ENCODE assay signal across 30 cellular contexts in genomic region chr16:14386115-14386514, GRCh38.
"Had no signal": no experiment of that assay in that cellular context is flagged by ENCODE, and none has a peak within 500 bp of the region (broad histone marks: within the 10 kb centered on the region; RNA-seq: fewer than 3 reads in every experiment).

No MANE protein-coding gene starts in this region.

- DNase-seq: activated CD4-positive, alpha-beta memory T cell treated with anti-CD3 and anti-CD28 coated beads for 36 hours; activated CD4-positive, alpha-beta T cell treated with anti-CD3 and anti-CD28 coated beads for 36 hours; activated CD4-positive, alpha-beta T cell treated with anti-CD3 and anti-CD28 coated beads, Interleukin-2, amount 10 ng/mL, durations not matched to agents 24 days and 14 days; activated CD4-positive, CD25-positive, alpha-beta regulatory T cell; activated CD4-positive, CD25-positive, alpha-beta regulatory T cell treated with anti-CD3 and anti-CD28 coated beads, Interleukin-2, amount 50 U/mL, for 72 hours; activated CD8-positive, alpha-beta memory T cell treated with anti-CD3 and anti-CD28 coated beads, Interleukin-2, amount 50 U/mL, for 48 hours; activated CD8-positive, alpha-beta T cell treated with anti-CD3 and anti-CD28 coated beads, Interleukin-2, amount 10 ng/mL, durations not matched to agents 7 days and 5 days; activated gamma-delta T cell; activated naive CD4-positive, alpha-beta T cell; activated naive CD4-positive, alpha-beta T cell treated with anti-CD3 and anti-CD28 coated beads, Interleukin-2, amount 10 ng/mL, durations not matched to agents 7 days and 5 days; activated naive CD8-positive, alpha-beta T cell treated with anti-CD3 and anti-CD28 coated beads, Interleukin-2, amount 10 ng/mL, durations not matched to agents 7 days and 5 days; activated T-cell treated with anti-CD3 and anti-CD28 coated beads for 4 hours; activated T-cell treated with anti-CD3 and anti-CD28 coated beads, Interleukin-2, amount 50 U/mL, for 24 hours; activated T-cell treated with anti-CD3 and anti-CD28 coated beads, Interleukin-2, amount 50 U/mL, for 72 hours; central memory CD4-positive, alpha-beta T cell; cerebellar nuclear complex; colonic mucosa; effector memory CD4-positive, alpha-beta T cell; endodermal cell; foreskin fibroblast; head of caudate nucleus; T-helper 1 cell; T-helper 17 cell; T1000 had no signal

- H3K27me3 ChIP-seq: ascending aorta, breast epithelium, cardiac muscle cell, colonic mucosa had no signal

- H3K9me3 ChIP-seq: ascending aorta, colonic mucosa had no signal

- H3K4me1 ChIP-seq: ascending aorta, breast epithelium, colonic mucosa had no signal

- ATAC-seq: activated CD4-positive, alpha-beta T cell treated with anti-CD3 and anti-CD28 coated beads for 36 hours; activated CD8-positive, alpha-beta T cell treated with anti-CD3 and anti-CD28 coated beads, Interleukin-2, amount 10 ng/mL, durations not matched to agents 7 days and 5 days; activated naive CD4-positive, alpha-beta T cell treated with anti-CD3 and anti-CD28 coated beads, Interleukin-2, amount 50 U/mL, for 72 hours; activated T-cell treated with anti-CD3 and anti-CD28 coated beads, Interleukin-2, amount 50 U/mL, for 72 hours; esophagus mucosa; T-helper 17 cell had no signal

- FAIRE-seq: frontal cortex had no signal

- H3K4me3 ChIP-seq: ascending aorta, breast epithelium, cardiac muscle cell, colonic mucosa had no signal

- H3K27ac ChIP-seq: ascending aorta, breast epithelium, cardiac muscle cell, colonic mucosa had no signal

- H3K36me3 ChIP-seq: ascending aorta, breast epithelium, cardiac muscle cell, colonic mucosa had no signal
